26 cellular contexts compared by ENCODE assay signal in genomic region chr1:33041026-33041425, GRCh38.
"Had no signal": no experiment of that assay in that cellular context is flagged by ENCODE, and none has a peak within 500 bp of the region (broad histone marks: within the 10 kb centered on the region; RNA-seq: fewer than 3 reads in every experiment).

No MANE protein-coding gene starts in this region.

- H3K4me1 ChIP-seq: neural progenitor cell, parathyroid adenoma, testis, uterus had no signal

- H3K4me2 ChIP-seq: neural progenitor cell had no signal

- ATAC-seq: naive thymus-derived CD4-positive, alpha-beta T cell; natural killer cell; psoas muscle; right cardiac atrium; right lobe of liver; stimulated activated memory B cell treated with anti-CD40 and anti-IgM and Interleukin-4, amounts not matched to agents 10 μg/mL and 1 μg/mL and 100 μg/mL, for 72 hours; stimulated activated naive CD8-positive, alpha-beta T cell treated with anti-CD3 and anti-CD28 coated beads, Interleukin-15, amount 100 ng/mL, for 72 hours; stimulated activated naive CD8-positive, alpha-beta T cell treated with anti-CD3 and anti-CD28 coated beads, Interleukin-15, Interleukin-2, amounts not matched to agents 100 U/mL and 50 U/mL, for 24 hours; upper lobe of right lung had no signal

- H3K4me3 ChIP-seq: neural progenitor cell, ovary, psoas muscle, right lobe of liver, sigmoid colon, suprapubic skin, testis, tibial artery, transverse colon, upper lobe of right lung, uterus had no signal

- H3K9me3 ChIP-seq: ovary, psoas muscle, right lobe of liver, sigmoid colon, suprapubic skin, testis, tibial artery, transverse colon, upper lobe of right lung, uterus had no signal

- H3K9ac ChIP-seq: neural progenitor cell, parathyroid adenoma had no signal

- H3K36me3 ChIP-seq: neural progenitor cell, ovary, right lobe of liver, sigmoid colon, suprapubic skin, tibial artery, transverse colon, upper lobe of right lung, uterus had no signal

- DNase-seq: naive thymus-derived CD4-positive, alpha-beta T cell; natural killer cell; nucleus accumbens; ovary; psoas muscle; right cardiac atrium; sigmoid colon; small intestine; stimulated activated CD4-positive, alpha-beta T cell treated with anti-CD3 and anti-CD28 coated beads, Interleukin-15, amount 100 ng/mL, for 24 hours; stimulated activated CD4-positive, alpha-beta T cell treated with anti-CD3 and anti-CD28 coated beads, Interleukin-4, amount 100 ng/mL, for 1 hour; stimulated activated CD4-positive, alpha-beta T cell treated with anti-CD3 and anti-CD28 coated beads, Interleukin-4, amount 100 ng/mL, for 4 hours; stimulated activated CD8-positive, alpha-beta memory T cell treated with anti-CD3 and anti-CD28 coated beads, Interleukin-4, amount 100 ng/mL, for 48 hours; stimulated activated naive CD4-positive, alpha-beta T cell; stimulated activated naive CD8-positive, alpha-beta T cell treated with anti-CD3 and anti-CD28 coated beads, Interleukin-15, amount 100 ng/mL, for 72 hours; stimulated activated naive CD8-positive, alpha-beta T cell treated with anti-CD3 and anti-CD28 coated beads, Interleukin-15, Interleukin-2, amounts not matched to agents 100 U/mL and 50 U/mL, for 24 hours; substantia nigra; testis; tibial artery; transverse colon; upper lobe of right lung; uterus had no signal

- FAIRE-seq: small intestine had no signal

- H2AFZ ChIP-seq: neural progenitor cell, parathyroid adenoma had no signal

- H3K27me3 ChIP-seq: ovary, right lobe of liver, sigmoid colon, suprapubic skin, testis, tibial artery, transverse colon, upper lobe of right lung, uterus had no signal

- H3K27ac ChIP-seq: neural progenitor cell, ovary, parathyroid adenoma, psoas muscle, right lobe of liver, sigmoid colon, suprapubic skin, testis, tibial artery, transverse colon, upper lobe of right lung, uterus had no signal
